12 cellular contexts compared by ENCODE assay signal in genomic region chr19:15294591-15294990, GRCh38. TPM values are rescaled to one million over a fixed set of nuclear protein-coding genes. Genes with fewer than 3 reads are reported as not detected.
A peak's percentile ranks its signal among the peaks of the same experiment; 100 is the strongest.
DNase-seq lines count a peak whose midpoint lies in the region; ATAC-seq, FAIRE-seq and TF ChIP-seq lines count a peak whose summit lies in the region.
"Had no signal": no experiment of that assay in that cellular context is flagged by ENCODE, and none has a peak within 500 bp of the region (broad histone marks: within the 10 kb centered on the region; RNA-seq: fewer than 3 reads in every experiment).

No MANE protein-coding gene starts in this region.

- peaks cover 99 to 100% (median 100%) of the 10 kb centered on the region in 10 experiments for H3K4me1 ChIP-seq in BLaER1 treated with 17β-estradiol and CSF1 and Interleukin-3, amounts not matched to agents 10 nM and 100 nM
- H3K4me1 ChIP-seq in K562 (replicated peaks in 1 of 2; ENCODE audit: control insufficient read depth in 2 of 2, insufficient read depth in 2 of 2, low read length in 2 of 2) = peaks cover 7 to 61% of the 10 kb centered on the region in 2 experiments; a peak in 4 of 5 replicates

- CTCF ChIA-PET in K562 (lab: Yijun Ruan, JAX; ENCODE audit: low intra/inter-chr PET ratio) = no interaction called here

- peak overlapping the region; percentile 35 to 89 (median 82) for H3K4me2 ChIP-seq in BLaER1 treated with 17β-estradiol and CSF1 and Interleukin-3, amounts not matched to agents 10 nM and 100 nM
- H3K4me2 ChIP-seq in K562 (ENCODE audit: insufficient read depth, low read length) = no peak overlapping the region

- H3K4me3 Mint-ChIP-seq in HFFc6 (no peak overlapping the region), mesothelial cell of epicardium (no peak overlapping the region)

- no peaks in the 10 kb centered on the region; the same call in 1 of the 2 replicates for H3K27me3 Mint-ChIP-seq in HFFc6 (ENCODE audit: insufficient read depth)
- H3K27me3 Mint-ChIP-seq in mesothelial cell of epicardium (ENCODE audit: low read depth) = no peaks in the 10 kb centered on the region

- H4K20me1 ChIP-seq in BLaER1 treated with 17β-estradiol and CSF1 and Interleukin-3, amounts not matched to agents 10 nM and 100 nM = peaks cover 100% of the 10 kb centered on the region in 11 experiments
- peaks cover 87% of the 10 kb centered on the region for H4K20me1 ChIP-seq in K562 (replicated peaks; ENCODE audit: control insufficient read depth, insufficient read depth, low read length)

- H3K27ac Mint-ChIP-seq in HFFc6 (peak overlapping the region; percentile 58; the same call in 1 of the 2 replicates), mesothelial cell of epicardium (peak overlapping the region; percentile 20)

- intact Hi-C loops in K562 (cut with micrococcal nuclease) = no loop called here

- H3K9ac ChIP-seq in BLaER1 treated with 17β-estradiol and CSF1 and Interleukin-3, amounts not matched to agents 10 nM and 100 nM = no peak overlapping the region
- no peak overlapping the region for H3K9ac ChIP-seq in K562 (ENCODE audit: insufficient read depth in 1 of 2, low read depth in 2 of 2, low read length in 2 of 2)

- in situ Hi-C loops in K562 (cut with MboI) = no loop called here

- ATAC-seq in K562 (no peak), HG02970 (IDR thresholded peaks at IDR 0.05; ENCODE audit: low FRiP score, unreplicated experiment) (no peak)

- H2AFZ ChIP-seq in K562 (ENCODE audit: low read depth, low read length) = no peak overlapping the region

- H3K9me1 ChIP-seq in K562 (ENCODE audit: control insufficient read depth, insufficient read depth, low read length) = peaks cover 3% of the 10 kb centered on the region

- FAIRE-seq in K562 (lab: Jason Lieb, UNC) = no peak

- H3K79me2 ChIP-seq in K562 (ENCODE audit: control insufficient read depth, insufficient read depth, low read length) = peaks cover 98% of the 10 kb centered on the region

- H3K9me3 Mint-ChIP-seq in HFFc6 (no peaks in the 10 kb centered on the region), mesothelial cell of epicardium (no peaks in the 10 kb centered on the region)
- H3K9me3 Mint-ChIP-seq: activated T-helper 1 cell treated with anti-CD3 and anti-CD28 coated beads, Interleukin-12 subunit alpha, Interleukin-12 subunit beta, Interleukin-2, Interleukin-4 antibody, amounts not matched to agents 30 ng/mL and 10 ng/mL and 1 ng/mL, durations not matched to agents 14 hours and 24 hours and 36 hours; T-helper 2 cell treated with Interferon-gamma antibody and Interleukin-4, amounts not matched to agents 5 μg/mL and 100 μg/mL, for 36 hours had no signal

- no peak for TF ChIP-seq CTCF in HFFc6 (IDR thresholded peaks at IDR 0.05)
- TF ChIP-seq CTCF in K562 (IDR thresholded peaks at IDR 0.05 in 2 of 3, conservative IDR thresholded peaks at IDR 0.05 in 1 of 3; ENCODE audit: insufficient read depth in 2 of 3, low read depth in 1 of 3, low read length in 3 of 3) = no peak
- no peak for TF ChIP-seq CTCF in mesothelial cell of epicardium (IDR thresholded peaks at IDR 0.05; ENCODE audit: unreplicated experiment)

- TF ChIP-seq POLR2A in K562 (conservative IDR thresholded peaks at IDR 0.05) = no peak

- no peaks in the 10 kb centered on the region; a peak in 1 of 22 replicates for H3K9me3 ChIP-seq in BLaER1 treated with 17β-estradiol and CSF1 and Interleukin-3, amounts not matched to agents 10 nM and 100 nM (replicated peaks in 1 of 11)
- no peaks in the 10 kb centered on the region for H3K9me3 ChIP-seq in K562 (replicated peaks; ENCODE audit: control insufficient read depth, insufficient read depth, low read depth, low read length)

- POLR2A ChIA-PET in K562 (lab: Yijun Ruan, JAX) = interaction anchor here (0.6 to 6.8 kb wide), 8 partner anchors 9 to 118 kb away, joined by 3 to 34 read pairs (median 4); no protein-coding TSS in a partner anchor

- no peaks in the 10 kb centered on the region for H3K27me3 ChIP-seq in BLaER1 treated with 17β-estradiol and CSF1 and Interleukin-3, amounts not matched to agents 10 nM and 100 nM
- no peaks in the 10 kb centered on the region for H3K27me3 ChIP-seq in K562 (ENCODE audit: control insufficient read depth in 2 of 2, insufficient read depth in 2 of 2, low read length in 2 of 2)
- H3K27me3 ChIP-seq: dorsolateral prefrontal cortex had no signal

- H3K4me3 ChIP-seq in BLaER1 treated with 17β-estradiol and CSF1 and Interleukin-3, amounts not matched to agents 10 nM and 100 nM = no peak overlapping the region
- H3K4me3 ChIP-seq in K562 = no peak overlapping the region
- H3K4me3 ChIP-seq: dorsolateral prefrontal cortex had no signal

- BruUV-seq in K562 (replicated peaks; lab: Mats Ljungman, UMichigan) = no TSS peak

- no peak overlapping the region; a peak in 1 of 22 replicates for H3K27ac ChIP-seq in BLaER1 treated with 17β-estradiol and CSF1 and Interleukin-3, amounts not matched to agents 10 nM and 100 nM
- H3K27ac ChIP-seq in K562 (ENCODE audit: extremely low read depth, low read depth, low read length) = no peak overlapping the region

- H3K4me1 Mint-ChIP-seq in HFFc6 (ENCODE audit: low read depth) (peaks cover 89% of the 10 kb centered on the region), mesothelial cell of epicardium (peaks cover 76% of the 10 kb centered on the region)

- TF ChIP-seq RAD21 in K562 (CRISPR knock-in tag; conservative IDR thresholded peaks at IDR 0.05 in 1 of 2, IDR thresholded peaks at IDR 0.05 in 1 of 2) = no peak

- WGBS in K562 (ENCODE audit: insufficient coverage, low coverage, missing lambda C conversion rate) = 59% methylated on average over 4 of the region's 5 CpGs

- no peak for DNase-seq in HFFc6
- no peak for DNase-seq in K562 (ENCODE audit: extremely low read depth in 1 of 4, low spot score in 3 of 4)
- DNase-seq in mesothelial cell of epicardium (ENCODE audit: low spot score in 2 of 2, unreplicated experiment in 2 of 2) = no peak
- DNase-seq in DMS53 (lab: John Stamatoyannopoulos, UW) = no peak
- DNase-seq in SW480 (ENCODE audit: low spot score) = no peak
- DNase-seq in occipital lobe (lab: John Stamatoyannopoulos, UW) = no peak
- DNase-seq: stimulated activated CD4-positive, alpha-beta T cell treated with anti-CD3 and anti-CD28 coated beads, Interleukin-4, amount 100 ng/mL, for 1 hour had no signal

- no peak for TF ChIP-seq EP300 in K562 (IDR thresholded peaks at IDR 0.05; ENCODE audit: low read length)

- peaks cover 11% of the 10 kb centered on the region; the same call in 1 of the 2 replicates for H3K36me3 Mint-ChIP-seq in HFFc6 (ENCODE audit: low read depth)
- peaks cover 2% of the 10 kb centered on the region for H3K36me3 Mint-ChIP-seq in mesothelial cell of epicardium

- H3K36me3 ChIP-seq in BLaER1 treated with 17β-estradiol and CSF1 and Interleukin-3, amounts not matched to agents 10 nM and 100 nM = peaks cover 9 to 40% (median 36%) of the 10 kb centered on the region in 11 experiments; a peak in 20 of 22 replicates
- H3K36me3 ChIP-seq in K562 (ENCODE audit: control insufficient read depth, insufficient read depth, low read length) = peaks cover 33% of the 10 kb centered on the region; the same call in 2 of the 3 replicates

TF ChIP-seq in K562, 482 proteins besides CTCF, POLR2A, EP300 and RAD21:
- TF ChIP-seq NFIC (IDR thresholded peaks at IDR 0.05) (peak; percentile 40; the same call in 1 of the 2 replicates), CTBP1 (IDR thresholded peaks at IDR 0.05; ENCODE audit: borderline replicate concordance) (0 out of 2 replicates have a peak, but pooled peaks have one; percentile 19), KLF10 (CRISPR knock-in tag; IDR thresholded peaks at IDR 0.05) (no peak)

RNA-seq across cellular contexts. Expression of gene BRD4, which starts 37.7 kb away (rescaled TPM):
- 10 to 100 TPM; 74.9 to 85.2 (median 81.5) TPM for total RNA-seq in HFFc6 (2021; fragmentation: NEBNext Ultra II Directional; extraction: Animal tissue kit (Norgen Biotek cat#: 25700))
- total RNA-seq in K562 (2011; cell fraction: chromatin; rRNA removed; ENCODE audit: low replicate concordance) = 157 and 305 TPM in 2 replicates
- 129 and 134 TPM in 2 replicates for total RNA-seq in K562 (2011; cell fraction: nucleolus; rRNA removed)
- total RNA-seq in K562 (2011; cell fraction: nucleoplasm; rRNA removed) = 133 and 164 TPM in 2 replicates
- 15.6 and 24.0 TPM in 2 replicates for total RNA-seq in K562 (2014; rRNA removed)
- total RNA-seq in K562 (2014; rRNA removed; fragmentation: Illumina TruSeq; extraction: Trizol) = 11.3 and 13.0 TPM in 2 replicates
- 16.1 and 18.2 TPM in 2 replicates for total RNA-seq in K562 (2015; rRNA removed; fragmentation: Illumina TruSeq; extraction: Trizol)
- total RNA-seq in K562 (2021) = 93.7 and 105 TPM in 2 replicates
- polyA plus RNA-seq in K562 (2011; rRNA removed) = 8.9 and 11.0 TPM in 2 replicates
- 5.8 and 8.4 TPM in 2 replicates for polyA plus RNA-seq in K562 (2011; cell fraction: cytosol; rRNA removed)
- polyA plus RNA-seq in K562 (2011; cell fraction: nucleus; rRNA removed) = 36.9 and 48.9 TPM in 2 replicates
- polyA plus RNA-seq in K562 (2012) = 61.3 and 74.1 TPM in 2 replicates
- polyA plus RNA-seq in K562 (2014; fragmentation: Illumina TruSeq; extraction: Trizol) = 35.3 and 43.4 TPM in 2 replicates
- 1 to 10 TPM; 1.8 to 5.4 TPM for polyA plus RNA-seq in K562 (2014; fragmentation: Nextera tagmentation; extraction: Ambion mirVana)
- polyA plus RNA-seq in K562 (2014; rRNA removed) = 23.3 and 24.3 TPM in 2 replicates
- polyA minus RNA-seq in K562 (2011; rRNA and poly(A)+ RNA removed) = 14.6 and 17.9 TPM in 2 replicates
- 36.5 and 50.1 TPM in 2 replicates for polyA minus RNA-seq in K562 (2011; cell fraction: cytosol; rRNA and poly(A)+ RNA removed)
- 35.0 and 50.0 TPM in 2 replicates for polyA minus RNA-seq in K562 (2011; cell fraction: nucleus; rRNA and poly(A)+ RNA removed)
- total RNA-seq in mesothelial cell of epicardium = 148 to 153 TPM (median 152 TPM) in 3 replicates
- 9.5 TPM for total RNA-seq in occipital lobe
